ENCODE assay signal across 10 cellular contexts in genomic region chr6:136525586-136526195, GRCh38. TPM values are rescaled to one million over a fixed set of nuclear protein-coding genes. Genes with fewer than 3 reads are reported as not detected.
DNase-seq lines count a peak whose midpoint lies in the region; ATAC-seq and TF ChIP-seq lines count a peak whose summit lies in the region.
"Had no signal": no experiment of that assay in that cellular context is flagged by ENCODE, and none has a peak within 500 bp of the region (broad histone marks: within the 10 kb centered on the region; RNA-seq: fewer than 3 reads in every experiment).

No MANE protein-coding gene starts in this region.

- intact Hi-C loops in activated CD4-positive, alpha-beta T cell treated with anti-CD3 and anti-CD28 coated beads for 36 hours (cut with DNase I, micrococcal nuclease): no loop called here
- intact Hi-C loops in Panc1 (cut with micrococcal nuclease; ENCODE audit: unreplicated experiment): no loop called here

- peaks cover 7% of the 10 kb centered on the region; the same call in 1 of the 2 replicates for H3K4me1 ChIP-seq in Panc1 (ENCODE audit: control insufficient read depth, insufficient read depth, low read length)
- no peaks in the 10 kb centered on the region for H3K4me1 ChIP-seq in MM.1S (ENCODE audit: low read length)

- H3K9ac ChIP-seq in MM.1S (ENCODE audit: low read length): no peak overlapping the region

- H3K9me3 Mint-ChIP-seq in activated CD4-positive, alpha-beta T cell treated with anti-CD3 and anti-CD28 coated beads for 36 hours (ENCODE audit: low read depth): no peaks in the 10 kb centered on the region
- no peaks in the 10 kb centered on the region for H3K9me3 Mint-ChIP-seq in activated CD4-positive, alpha-beta T cell treated with anti-CD3 and anti-CD28 coated beads, Interleukin-2, amount 10 ng/mL, durations not matched to agents 7 days and 5 days

- peaks cover 2% of the 10 kb centered on the region for H3K27me3 Mint-ChIP-seq in activated CD4-positive, alpha-beta T cell treated with anti-CD3 and anti-CD28 coated beads for 36 hours
- H3K27me3 Mint-ChIP-seq in activated CD4-positive, alpha-beta T cell treated with anti-CD3 and anti-CD28 coated beads, Interleukin-2, amount 10 ng/mL, durations not matched to agents 7 days and 5 days: peaks cover 4% of the 10 kb centered on the region

- H3K27me3 ChIP-seq in Panc1 (ENCODE audit: control insufficient read depth, insufficient read depth, low read length) (no peaks in the 10 kb centered on the region), MM.1S (replicated peaks; ENCODE audit: insufficient read depth, low read length) (no peaks in the 10 kb centered on the region)
- H3K27me3 ChIP-seq: left lung had no signal

- in situ Hi-C loops in Panc1 (cut with HindIII; ENCODE audit: low pct_unique_long_range_greater_than_20kb, low sequenced_read_pairs): no loop called here

- H3K27ac ChIP-seq in Panc1 (ENCODE audit: low read length) (no peak overlapping the region), MM.1S (ENCODE audit: low read length) (no peak overlapping the region)
- H3K27ac ChIP-seq: left lung had no signal

- no TSS peak for BruUV-seq in Panc1 (replicated peaks; lab: Mats Ljungman, UMichigan)

- H3K4me2 ChIP-seq in MM.1S (ENCODE audit: low read depth, low read length): no peak overlapping the region

- DNase-seq in activated CD4-positive, alpha-beta T cell treated with anti-CD3 and anti-CD28 coated beads for 36 hours: no peak
- DNase-seq in activated CD4-positive, alpha-beta T cell treated with anti-CD3 and anti-CD28 coated beads, Interleukin-2, amount 10 ng/mL, durations not matched to agents 7 days and 5 days: no peak
- DNase-seq in Panc1 (ENCODE audit: low read depth, low spot score): no peak
- no peak for DNase-seq in retinal pigment epithelial cell (ENCODE audit: low read depth)
- no peak for DNase-seq in activated CD4-positive, CD25-positive, alpha-beta regulatory T cell treated with anti-CD3 and anti-CD28 coated beads, Interleukin-2, amount 50 U/mL, for 72 hours
- DNase-seq in MM.1S: no peak
- DNase-seq in NCI-H446 treated with DMSO at 0.1 percent for 48 hours (lab: John Stamatoyannopoulos, UW): no peak
- DNase-seq: activated gamma-delta T cell had no signal

- peak overlapping the region; percentile 11 for H3K27ac Mint-ChIP-seq in activated CD4-positive, alpha-beta T cell treated with anti-CD3 and anti-CD28 coated beads for 36 hours
- no peak overlapping the region for H3K27ac Mint-ChIP-seq in activated CD4-positive, alpha-beta T cell treated with anti-CD3 and anti-CD28 coated beads, Interleukin-2, amount 10 ng/mL, durations not matched to agents 7 days and 5 days

- POLR2A ChIA-PET in activated CD4-positive, alpha-beta T cell treated with anti-CD3 and anti-CD28 coated beads for 36 hours (lab: Charles Lee): interaction anchor here (0.9 kb wide), 1 partner anchor 271 kb away, joined by 3 read pairs; no protein-coding TSS in a partner anchor
- POLR2A ChIA-PET in activated CD4-positive, alpha-beta T cell treated with anti-CD3 and anti-CD28 coated beads, Interleukin-2, amount 10 ng/mL, durations not matched to agents 7 days and 5 days (lab: Charles Lee): no interaction called here
- POLR2A ChIA-PET in Panc1 (lab: Charles Lee): no interaction called here

- TF ChIP-seq CTCF in Panc1 (IDR thresholded peaks at IDR 0.05) (peak; percentile 24), retinal pigment epithelial cell (conservative IDR thresholded peaks at IDR 0.05; ENCODE audit: low read depth, low read length) (peak; percentile 32), MM.1S (IDR thresholded peaks at IDR 0.05; ENCODE audit: low read length) (no peak)

- H3K9me2 ChIP-seq in MM.1S (replicated peaks; ENCODE audit: insufficient read depth, low read length): no peaks in the 10 kb centered on the region

- H3K4me3 ChIP-seq in Panc1 (ENCODE audit: low read depth in 2 of 2, low read length in 2 of 2): no peak overlapping the region
- H3K4me3 ChIP-seq in retinal pigment epithelial cell (ENCODE audit: low read length): peak overlapping the region; percentile 20
- H3K4me3 ChIP-seq in MM.1S (ENCODE audit: low read length): no peak overlapping the region
- H3K4me3 ChIP-seq: left lung had no signal

- no peak overlapping the region for H2AFZ ChIP-seq in MM.1S (ENCODE audit: low read length)

- CTCF ChIA-PET in activated CD4-positive, alpha-beta T cell treated with anti-CD3 and anti-CD28 coated beads for 36 hours (lab: Charles Lee): interaction anchor here (0.6 to 2.6 kb wide), 7 partner anchors 11 to 202 kb away, joined by 3 to 13 read pairs (median 4); no protein-coding TSS in a partner anchor
- CTCF ChIA-PET in activated CD4-positive, alpha-beta T cell treated with anti-CD3 and anti-CD28 coated beads, Interleukin-2, amount 10 ng/mL, durations not matched to agents 7 days and 5 days (lab: Charles Lee): interaction anchor here (0.6 kb wide), 1 partner anchor 100 kb away, joined by 3 read pairs; no protein-coding TSS in a partner anchor
- CTCF ChIA-PET in Panc1 (lab: Charles Lee): interaction anchor here (1.4 kb wide), 2 partner anchors 22 to 183 kb away, joined by 3 to 9 read pairs; no protein-coding TSS in a partner anchor

- no peaks in the 10 kb centered on the region for H3F3A ChIP-seq in MM.1S (ENCODE audit: insufficient read depth, low read length)

- H3K9me3 ChIP-seq in Panc1 (ENCODE audit: control insufficient read depth, insufficient read depth, low read depth, low read length) (no peaks in the 10 kb centered on the region), MM.1S (replicated peaks; ENCODE audit: insufficient read depth, low read length) (no peaks in the 10 kb centered on the region)
- H3K9me3 ChIP-seq: left lung had no signal

- H3K4me3 Mint-ChIP-seq in activated CD4-positive, alpha-beta T cell treated with anti-CD3 and anti-CD28 coated beads for 36 hours: peak overlapping the region; percentile 53
- no peak overlapping the region for H3K4me3 Mint-ChIP-seq in activated CD4-positive, alpha-beta T cell treated with anti-CD3 and anti-CD28 coated beads, Interleukin-2, amount 10 ng/mL, durations not matched to agents 7 days and 5 days

- H3K4me1 Mint-ChIP-seq in activated CD4-positive, alpha-beta T cell treated with anti-CD3 and anti-CD28 coated beads for 36 hours: peaks cover 20% of the 10 kb centered on the region
- peaks cover 19% of the 10 kb centered on the region for H3K4me1 Mint-ChIP-seq in activated CD4-positive, alpha-beta T cell treated with anti-CD3 and anti-CD28 coated beads, Interleukin-2, amount 10 ng/mL, durations not matched to agents 7 days and 5 days

- ATAC-seq in activated CD4-positive, alpha-beta T cell treated with anti-CD3 and anti-CD28 coated beads for 36 hours: no peak
- ATAC-seq in Panc1 (peak; percentile 59; the same call in 1 of the 2 replicates), esophagus mucosa (peak; percentile 33)

- 0 out of 2 replicates have a peak, but pooled peaks cover 3% of the 10 kb centered on the region for H3K79me2 ChIP-seq in MM.1S (ENCODE audit: low read length)

- no peaks in the 10 kb centered on the region for H4K20me1 ChIP-seq in MM.1S (ENCODE audit: insufficient read depth, low read length)

- H3K36me3 Mint-ChIP-seq in activated CD4-positive, alpha-beta T cell treated with anti-CD3 and anti-CD28 coated beads for 36 hours (ENCODE audit: low read depth): no peaks in the 10 kb centered on the region
- no peaks in the 10 kb centered on the region for H3K36me3 Mint-ChIP-seq in activated CD4-positive, alpha-beta T cell treated with anti-CD3 and anti-CD28 coated beads, Interleukin-2, amount 10 ng/mL, durations not matched to agents 7 days and 5 days (ENCODE audit: low read depth)

- no peaks in the 10 kb centered on the region for H3K36me3 ChIP-seq in Panc1 (ENCODE audit: control insufficient read depth, insufficient read depth, low read length)
- no peaks in the 10 kb centered on the region for H3K36me3 ChIP-seq in MM.1S (replicated peaks; ENCODE audit: insufficient read depth, low read length)
- H3K36me3 ChIP-seq: left lung had no signal

RNA-seq across cellular contexts. Expression of gene MAP7, which starts 24.5 kb away (rescaled TPM):
- total RNA-seq in activated CD4-positive, alpha-beta T cell treated with anti-CD3 and anti-CD28 coated beads for 36 hours: 1 to 10 TPM; 2.1 to 3.1 TPM
- 1 to 10 TPM; 2.1 to 2.3 TPM for total RNA-seq in activated CD4-positive, alpha-beta T cell treated with anti-CD3 and anti-CD28 coated beads, Interleukin-2, amount 10 ng/mL, durations not matched to agents 7 days and 5 days
- 1.8 TPM for total RNA-seq in Panc1 (2021; ENCODE audit: unreplicated experiment)
- polyA plus RNA-seq in Panc1 (2012; ENCODE audit: insufficient read length): 1.2 TPM
- total RNA-seq in esophagus mucosa: 29.9 TPM
